In the genomic region with DNA sequence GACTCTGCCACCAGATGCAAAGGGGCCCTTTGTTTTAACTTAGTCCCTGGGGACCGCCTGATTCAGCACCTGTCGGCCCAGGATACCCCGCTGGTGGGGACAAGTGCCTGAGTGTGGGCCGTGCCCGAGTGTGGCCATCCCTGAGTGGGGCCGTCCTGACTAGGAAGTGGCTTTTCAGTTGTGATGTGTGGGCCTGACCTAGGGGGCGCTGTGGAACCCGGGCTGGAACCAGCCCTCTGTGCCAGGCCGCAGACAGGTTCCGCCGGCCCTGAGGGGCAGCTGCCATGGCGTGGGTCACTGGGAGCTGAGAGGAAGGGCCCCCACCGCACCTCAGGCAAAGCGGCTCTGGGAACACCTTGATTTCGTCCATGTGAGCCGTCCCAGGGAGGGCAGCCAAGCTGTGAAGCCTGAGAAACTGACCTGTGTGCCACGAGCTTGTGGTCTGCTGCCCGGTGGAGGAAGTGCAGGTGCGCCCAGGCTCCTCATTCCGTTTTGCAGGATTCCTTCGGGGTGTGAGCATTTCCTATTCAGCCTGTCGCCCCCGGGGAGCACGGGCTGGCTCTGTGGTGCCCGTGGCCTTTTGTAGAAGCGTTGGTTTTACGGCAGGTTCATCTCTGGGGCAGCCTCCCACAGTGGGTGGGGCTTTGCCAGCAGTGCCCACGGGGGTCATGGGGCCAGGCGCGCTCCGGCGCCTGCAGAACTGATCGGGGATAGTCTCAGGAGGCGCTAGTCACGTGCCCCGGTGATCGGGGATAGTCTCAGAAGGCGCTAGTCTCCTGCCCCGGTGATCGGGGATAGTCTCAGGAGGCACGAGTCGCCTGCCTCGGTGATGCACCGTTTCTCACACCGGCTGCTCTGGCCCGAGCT, we compare ENCODE assay signal across 8 cellular contexts. TPM values are rescaled to one million over a fixed set of nuclear protein-coding genes. Genes with fewer than 3 reads are reported as not detected.
DNase-seq lines count a peak whose midpoint lies in the region; ATAC-seq, FAIRE-seq and TF ChIP-seq lines count a peak whose summit lies in the region.

No MANE protein-coding gene starts in this region.

- intact Hi-C loops in endothelial cell of umbilical vein (cut with micrococcal nuclease) (no loop called here), transverse colon (cut with DNase I; ENCODE audit: low total_unique reads) (no loop called here)

- peaks cover 23% of the 10 kb centered on the region for H3K36me3 Mint-ChIP-seq in natural killer cell treated with Interleukin-12 subunit alpha and Interleukin-12 subunit beta and Interleukin-15 and Interleukin-18, amount 100 ng/mL, for 72 hours

- FAIRE-seq in endothelial cell of umbilical vein (lab: Jason Lieb, UNC), result peak; percentile 80

- no peak for TF ChIP-seq EP300 in transverse colon (IDR thresholded peaks at IDR 0.05; ENCODE audit: low read depth)

- H3K9me3 Mint-ChIP-seq in natural killer cell treated with Interleukin-12 subunit alpha and Interleukin-12 subunit beta and Interleukin-15 and Interleukin-18, amount 100 ng/mL, for 72 hours, result no peaks in the 10 kb centered on the region

- peaks cover 34% of the 10 kb centered on the region for H3K79me2 ChIP-seq in endothelial cell of umbilical vein (ENCODE audit: control insufficient read depth, insufficient read depth, low read length)

- no peak overlapping the region for H3K9ac ChIP-seq in endothelial cell of umbilical vein (replicated peaks; ENCODE audit: extremely low read depth, insufficient read depth, low read length)

- DNase-seq in NCI-H1105 treated with DMSO at 0.1 percent for 48 hours (lab: John Stamatoyannopoulos, UW), result peak; percentile 8
- DNase-seq in NCI-H1105 (lab: John Stamatoyannopoulos, UW), result no peak
- peak; percentile 48 for DNase-seq in NCI-H2227 (lab: John Stamatoyannopoulos, UW; ENCODE audit: unreplicated experiment)
- peak; percentile 79 to 83 for DNase-seq in activated CD4-positive, alpha-beta T cell treated with anti-CD3 and anti-CD28 coated beads, Interleukin-2, amount 50 U/mL, for 48 hours
- DNase-seq in endothelial cell of umbilical vein (ENCODE audit: low read depth, low spot score), result peak; percentile 57
- no peak for DNase-seq in natural killer cell treated with Interleukin-12 subunit alpha and Interleukin-12 subunit beta and Interleukin-15 and Interleukin-18, amount 100 ng/mL, for 72 hours (ENCODE audit: low spot score)
- peak; percentile 66 for DNase-seq in transverse colon

- H3K4me2 ChIP-seq in endothelial cell of umbilical vein (ENCODE audit: insufficient read depth, low read length), result peak overlapping the region; percentile 28

- in situ Hi-C loops in transverse colon (cut with MboI; ENCODE audit: low pct_ligation_motif_present in 1 of 4, low pct_unique_long_range_greater_than_20kb in 1 of 4, low sequenced_read_pairs in 3 of 4), result no loop called here

- ATAC-seq in natural killer cell treated with Interleukin-12 subunit alpha and Interleukin-12 subunit beta and Interleukin-15 and Interleukin-18, amount 100 ng/mL, for 72 hours, result peak; percentile 50 to 54
- ATAC-seq in HG03135 (IDR thresholded peaks at IDR 0.05; ENCODE audit: unreplicated experiment), result no peak

- H4K20me1 ChIP-seq in endothelial cell of umbilical vein (replicated peaks; ENCODE audit: control insufficient read depth, extremely low read depth, insufficient read depth, low read length), result peaks cover 12% of the 10 kb centered on the region

- WGBS in transverse colon (ENCODE audit: low coverage in 1 of 2), 2 donors, result 0 to 4% methylated on average over 6 to 45 of the region's 46 CpGs

- no peaks in the 10 kb centered on the region for H3K9me1 ChIP-seq in endothelial cell of umbilical vein (replicated peaks; ENCODE audit: control insufficient read depth, extremely low read depth, insufficient read depth, low read length)

- no peak overlapping the region for H2AFZ ChIP-seq in endothelial cell of umbilical vein (ENCODE audit: low read depth, low read length)

- H3K4me1 ChIP-seq in endothelial cell of umbilical vein (ENCODE audit: control insufficient read depth, extremely low read depth, insufficient read depth, low read length) (peaks cover 42% of the 10 kb centered on the region), transverse colon (peaks cover 29 to 53% (median 44%) of the 10 kb centered on the region in 4 donors)

- peak overlapping the region; percentile 42 for H3K4me3 Mint-ChIP-seq in natural killer cell treated with Interleukin-12 subunit alpha and Interleukin-12 subunit beta and Interleukin-15 and Interleukin-18, amount 100 ng/mL, for 72 hours

- CTCF ChIA-PET in endothelial cell of umbilical vein (lab: Charles Lee), result interaction anchor here (0.7 to 2.0 kb wide), 8 partner anchors 8 to 121 kb away, joined by 3 to 8 read pairs (median 4); a partner anchor contains a TSS

- H3K9me3 ChIP-seq in endothelial cell of umbilical vein (replicated peaks; ENCODE audit: control insufficient read depth, insufficient read depth, low read length) (no peaks in the 10 kb centered on the region), transverse colon (no peaks in the 10 kb centered on the region)

- POLR2A ChIA-PET in endothelial cell of umbilical vein (lab: Charles Lee), result no interaction called here

- no peaks in the 10 kb centered on the region for H3K27me3 ChIP-seq in endothelial cell of umbilical vein (ENCODE audit: control insufficient read depth in 2 of 2, insufficient read depth in 2 of 2, low read length in 2 of 2)
- H3K27me3 ChIP-seq in transverse colon, result peaks cover 18% of the 10 kb centered on the region

- H3K27ac ChIP-seq in endothelial cell of umbilical vein (ENCODE audit: insufficient read depth, low read depth, low read length) (no peak overlapping the region), transverse colon (peak overlapping the region; percentile 19 to 65 (median 39))

- TF ChIP-seq CTCF in endothelial cell of umbilical vein (IDR thresholded peaks at IDR 0.05; ENCODE audit: extremely low read depth in 1 of 2, insufficient read depth in 1 of 2, low read depth in 1 of 2, low read length in 2 of 2), result peak; percentile 75 to 83
- peak; percentile 44 to 72 (median 53) for TF ChIP-seq CTCF in transverse colon (IDR thresholded peaks at IDR 0.05)

- H3K27me3 Mint-ChIP-seq in natural killer cell treated with Interleukin-12 subunit alpha and Interleukin-12 subunit beta and Interleukin-15 and Interleukin-18, amount 100 ng/mL, for 72 hours, result no peaks in the 10 kb centered on the region

- peaks cover 26 to 40% of the 10 kb centered on the region in 2 donors for H3K4me1 Mint-ChIP-seq in natural killer cell treated with Interleukin-12 subunit alpha and Interleukin-12 subunit beta and Interleukin-15 and Interleukin-18, amount 100 ng/mL, for 72 hours (ENCODE audit: low read depth in 2 of 2)

- H3K27ac Mint-ChIP-seq in natural killer cell treated with Interleukin-12 subunit alpha and Interleukin-12 subunit beta and Interleukin-15 and Interleukin-18, amount 100 ng/mL, for 72 hours, result peak overlapping the region in 1 of 2 donors; percentile 35

- H3K4me3 ChIP-seq in endothelial cell of umbilical vein (replicated peaks in 1 of 3; ENCODE audit: insufficient read depth in 1 of 3, low read depth in 1 of 3, low read length in 3 of 3) (peak overlapping the region in 1 of 3 experiments; percentile 18), transverse colon (peak overlapping the region in 1 of 4 donors; percentile 30)

- BruUV-seq in endothelial cell of umbilical vein (replicated peaks; lab: Mats Ljungman, UMichigan), result no TSS peak

- TF ChIP-seq POLR2A in endothelial cell of umbilical vein (IDR thresholded peaks at IDR 0.05; ENCODE audit: low read depth, low read length), result peak; percentile 25
- TF ChIP-seq POLR2A in transverse colon (IDR thresholded peaks at IDR 0.05), result peak; percentile 53

- H3K36me3 ChIP-seq in endothelial cell of umbilical vein (ENCODE audit: control insufficient read depth in 2 of 2, extremely low read depth in 1 of 2, insufficient read depth in 2 of 2, low read length in 2 of 2) (peaks cover 30 to 31% of the 10 kb centered on the region in 2 experiments), transverse colon (peaks cover 0 to 23% (median 12%) of the 10 kb centered on the region in 4 donors)

- dilution Hi-C loops in endothelial cell of umbilical vein (cut with MboI; ENCODE audit: extremely low pct_ligation_motif_present, low sequenced_read_pairs), result no loop called here

RNA-seq across cellular contexts. Expression of a gene that starts 5.3 kb away (rescaled TPM):
- 1,463 and 1,769 TPM in 2 replicates for total RNA-seq in endothelial cell of umbilical vein
- 5,670 and 7,559 TPM in 2 replicates for polyA plus RNA-seq in endothelial cell of umbilical vein
- 2,984 and 4,467 TPM in 2 replicates for polyA plus RNA-seq in endothelial cell of umbilical vein (2011; cell fraction: cytosol; rRNA removed)
- 991 and 1,041 TPM in 2 replicates for polyA plus RNA-seq in endothelial cell of umbilical vein (2011; cell fraction: nucleus; rRNA removed)
- polyA plus RNA-seq in endothelial cell of umbilical vein (2012), result 1,852 and 3,445 TPM in 2 replicates
- polyA minus RNA-seq in endothelial cell of umbilical vein, result 1,015 and 1,258 TPM in 2 replicates
- polyA minus RNA-seq in endothelial cell of umbilical vein (2011; cell fraction: cytosol; rRNA and poly(A)+ RNA removed), result 1,960 TPM
- 130 and 394 TPM in 2 replicates for polyA minus RNA-seq in endothelial cell of umbilical vein (2011; cell fraction: nucleus; rRNA and poly(A)+ RNA removed)
- total RNA-seq in natural killer cell treated with Interleukin-12 subunit alpha and Interleukin-12 subunit beta and Interleukin-15 and Interleukin-18, amount 100 ng/mL, for 72 hours, result 1,000 to 10,000 TPM; 1,294 to 1,944 TPM
- total RNA-seq in transverse colon, result 1,000 to 10,000 TPM; 3,190 to 3,814 (median 3,321) TPM

RNA-seq across cellular contexts. Expression of a gene that starts 9.8 kb away (rescaled TPM):
- 1.5 and 2.0 TPM in 2 replicates for total RNA-seq in endothelial cell of umbilical vein
- 5.4 and 5.9 TPM in 2 replicates for polyA plus RNA-seq in endothelial cell of umbilical vein
- polyA plus RNA-seq in endothelial cell of umbilical vein (2011; cell fraction: cytosol; rRNA removed), result 1.6 and 3.1 TPM in 2 replicates
- 83.3 and 124 TPM in 2 replicates for polyA plus RNA-seq in endothelial cell of umbilical vein (2011; cell fraction: nucleus; rRNA removed)
- polyA plus RNA-seq in endothelial cell of umbilical vein (2012), result 8.3 and 11.2 TPM in 2 replicates
- polyA minus RNA-seq in endothelial cell of umbilical vein, result 1.9 and 7.6 TPM in 2 replicates
- polyA minus RNA-seq in endothelial cell of umbilical vein (2011; cell fraction: cytosol; rRNA and poly(A)+ RNA removed), result 7.4 TPM
- polyA minus RNA-seq in endothelial cell of umbilical vein (2011; cell fraction: nucleus; rRNA and poly(A)+ RNA removed), result 5.1 and 7.8 TPM in 2 replicates
- 1 to 10 TPM in 1 of 2 donors, under 1 TPM in 1; 0.81 to 4.2 TPM for total RNA-seq in natural killer cell treated with Interleukin-12 subunit alpha and Interleukin-12 subunit beta and Interleukin-15 and Interleukin-18, amount 100 ng/mL, for 72 hours
- 1 to 10 TPM in 1 of 4 donors, under 1 TPM in 2, not detected in 1; 0.41 to 5.0 (median 0.79) TPM for total RNA-seq in transverse colon

RNA-seq across cellular contexts. Expression of a gene that starts 47.7 kb away (rescaled TPM):
- total RNA-seq in endothelial cell of umbilical vein, result 0.44 and 0.60 TPM in 2 replicates
- polyA plus RNA-seq in endothelial cell of umbilical vein, result 0.37 and 0.99 TPM in 2 replicates
- 0.06 and 0.38 TPM in 2 replicates for polyA plus RNA-seq in endothelial cell of umbilical vein (2011; cell fraction: cytosol; rRNA removed)
- polyA plus RNA-seq in endothelial cell of umbilical vein (2011; cell fraction: nucleus; rRNA removed), result 1.1 and 1.4 TPM in 2 replicates
- polyA plus RNA-seq in endothelial cell of umbilical vein (2012), result 0.15 and 0.17 TPM in 2 replicates
- 0.55 and 0.66 TPM in 2 replicates for polyA minus RNA-seq in endothelial cell of umbilical vein
- not detected for polyA minus RNA-seq in endothelial cell of umbilical vein (2011; cell fraction: cytosol; rRNA and poly(A)+ RNA removed)
- polyA minus RNA-seq in endothelial cell of umbilical vein (2011; cell fraction: nucleus; rRNA and poly(A)+ RNA removed), result 0.48 TPM in 1 of 2 replicates, not detected in the other
- not detected for total RNA-seq in natural killer cell treated with Interleukin-12 subunit alpha and Interleukin-12 subunit beta and Interleukin-15 and Interleukin-18, amount 100 ng/mL, for 72 hours
- total RNA-seq in transverse colon, result 1 to 10 TPM in 3 of 4 donors, not detected in 1; 1.3 to 4.0 (median 1.4) TPM

RNA-seq across cellular contexts. Expression of a gene that starts 57.5 kb away (rescaled TPM):
- total RNA-seq in endothelial cell of umbilical vein, result 139 and 146 TPM in 2 replicates
- 85.8 and 90.2 TPM in 2 replicates for polyA plus RNA-seq in endothelial cell of umbilical vein
- polyA plus RNA-seq in endothelial cell of umbilical vein (2011; cell fraction: cytosol; rRNA removed), result 50.3 and 54.0 TPM in 2 replicates
- 424 and 453 TPM in 2 replicates for polyA plus RNA-seq in endothelial cell of umbilical vein (2011; cell fraction: nucleus; rRNA removed)
- polyA plus RNA-seq in endothelial cell of umbilical vein (2012), result 77.0 and 77.7 TPM in 2 replicates
- 92.3 and 122 TPM in 2 replicates for polyA minus RNA-seq in endothelial cell of umbilical vein
- polyA minus RNA-seq in endothelial cell of umbilical vein (2011; cell fraction: cytosol; rRNA and poly(A)+ RNA removed), result 44.9 TPM
- polyA minus RNA-seq in endothelial cell of umbilical vein (2011; cell fraction: nucleus; rRNA and poly(A)+ RNA removed), result 149 and 150 TPM in 2 replicates
- total RNA-seq in natural killer cell treated with Interleukin-12 subunit alpha and Interleukin-12 subunit beta and Interleukin-15 and Interleukin-18, amount 100 ng/mL, for 72 hours, result 100 to 1,000 TPM in 1 of 2 donors, 10 to 100 TPM in 1; 88.6 to 188 TPM
- total RNA-seq in transverse colon, result 100 to 1,000 TPM; 168 to 408 (median 285) TPM

Comparison
In these comparisons a context has a peak if more than half of its experiments do, and no peak if none do; other contexts are left out.
1. DNase-seq: peak in NCI-H1105 treated with DMSO at 0.1 percent for 48 hours (single experiment), NCI-H2227 (single experiment), activated CD4-positive, alpha-beta T cell treated with anti-CD3 and anti-CD28 coated beads, Interleukin-2, amount 50 U/mL, for 48 hours (2 of 2), endothelial cell of umbilical vein (single experiment) and transverse colon (single experiment); none in NCI-H1105 (single experiment) and natural killer cell treated with Interleukin-12 subunit alpha and Interleukin-12 subunit beta and Interleukin-15 and Interleukin-18, amount 100 ng/mL, for 72 hours (single experiment).